14 cellular contexts compared by ENCODE assay signal in the genomic region with DNA sequence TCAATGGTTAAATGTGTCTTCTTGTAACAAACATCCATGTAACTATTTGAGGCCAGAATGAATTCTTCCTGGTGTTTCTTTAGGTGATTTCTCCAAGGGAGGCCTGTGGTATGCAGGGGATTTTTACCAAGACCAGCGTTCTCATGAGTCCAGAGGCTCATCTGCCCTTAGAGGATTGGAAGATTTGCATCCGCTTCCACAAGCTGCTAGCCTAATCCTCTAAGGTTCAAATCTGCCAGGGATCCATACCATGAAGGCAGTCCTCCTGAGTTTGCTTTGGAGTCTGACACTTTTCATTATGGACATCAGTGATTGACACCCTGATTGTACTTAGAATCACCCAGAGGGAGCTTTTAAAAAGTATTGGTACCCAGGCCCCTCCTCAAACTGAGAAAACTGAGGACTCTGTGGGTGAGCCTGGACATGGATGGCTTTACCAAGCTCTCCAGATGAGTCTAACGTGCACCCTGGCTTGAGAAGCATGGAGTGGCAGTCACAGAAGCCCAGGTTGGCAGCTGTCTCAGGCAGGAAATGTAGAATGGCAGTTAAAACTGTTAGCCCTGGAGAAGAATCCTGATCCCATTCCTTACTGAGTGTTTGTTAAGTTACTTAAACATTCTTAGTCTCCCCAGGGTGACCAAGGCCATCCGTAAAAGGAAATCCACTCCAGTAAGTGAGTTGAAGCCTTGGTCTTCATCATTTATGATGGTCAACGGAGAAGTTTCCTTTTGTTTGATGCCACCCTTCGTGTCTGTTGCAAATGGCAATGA.
DNase-seq lines count a peak whose midpoint lies in the region; ATAC-seq and TF ChIP-seq lines count a peak whose summit lies in the region.
"Had no signal": no experiment of that assay in that cellular context is flagged by ENCODE, and none has a peak within 500 bp of the region (broad histone marks: within the 10 kb centered on the region; RNA-seq: fewer than 3 reads in every experiment).

No MANE protein-coding gene starts in this region.

- peaks cover 6 to 18% of the 10 kb centered on the region in 2 donors for H3K36me3 Mint-ChIP-seq in CD14-positive monocyte
- no peaks in the 10 kb centered on the region for H3K36me3 Mint-ChIP-seq in chondrocyte (ENCODE audit: low read depth)
- H3K36me3 Mint-ChIP-seq: CD4-positive, CD25-positive, alpha-beta regulatory T cell; mesothelial cell of epicardium had no signal

- peak overlapping the region; percentile 65 for H3K27ac ChIP-seq in HL-60 (replicated peaks)
- H3K27ac ChIP-seq in prostate gland = peak overlapping the region; percentile 38 to 61
- H3K27ac ChIP-seq: cardiac muscle cell, pancreas had no signal

- no peaks in the 10 kb centered on the region for H3K27me3 ChIP-seq in HL-60 (ENCODE audit: insufficient read depth, poor library complexity, severe bottlenecking)
- H3K27me3 ChIP-seq in prostate gland (replicated peaks; ENCODE audit: insufficient read depth) = no peaks in the 10 kb centered on the region
- H3K27me3 ChIP-seq: cardiac muscle cell, gastrocnemius medialis, pancreas had no signal

- ATAC-seq in HG02973 (IDR thresholded peaks at IDR 0.05; ENCODE audit: unreplicated experiment) (no peak), left colon (no peak), GM18873 (IDR thresholded peaks at IDR 0.05; ENCODE audit: low FRiP score, unreplicated experiment) (no peak)

- intact Hi-C loops in CD14-positive monocyte (cut with micrococcal nuclease) (loop anchor here (2.0 to 10.0 kb wide), 9 partner anchors 48 to 482 kb away; partner anchors contain the start of gene CDC42EP3 (in 1 of the 2)), prostate gland (cut with DNase I) (loop anchor here (5.0 kb wide), 1 partner anchor 432 kb away; no protein-coding TSS in a partner anchor), left colon (cut with DNase I, micrococcal nuclease) (loop anchor here (5.0 to 10.0 kb wide), 3 partner anchors 415 to 432 kb away; no protein-coding TSS in a partner anchor)

- peaks cover 81% of the 10 kb centered on the region for H3K4me1 Mint-ChIP-seq in CD14-positive monocyte
- peaks cover 56% of the 10 kb centered on the region for H3K4me1 Mint-ChIP-seq in chondrocyte (ENCODE audit: low read depth)

- H3K27ac Mint-ChIP-seq in CD14-positive monocyte (peak overlapping the region; percentile 92 to 98 (median 96)), chondrocyte (ENCODE audit: unreplicated experiment) (peak overlapping the region; percentile 73)
- H3K27ac Mint-ChIP-seq: activated naive CD4-positive, alpha-beta T cell treated with anti-CD3 and anti-CD28 coated beads for 36 hours; CD4-positive, CD25-positive, alpha-beta regulatory T cell; mesothelial cell of epicardium had no signal

- TF ChIP-seq POLR2A in prostate gland (IDR thresholded peaks at IDR 0.05) = no peak

- DNase-seq in CD14-positive monocyte (ENCODE audit: low spot score) (no peak), HL-60 (ENCODE audit: low read depth in 1 of 2, low spot score in 1 of 2) (no peak), chondrocyte (ENCODE audit: low spot score) (no peak), prostate gland (ENCODE audit: low spot score) (no peak), left colon (no peak)
- DNase-seq: activated naive CD4-positive, alpha-beta T cell treated with anti-CD3 and anti-CD28 coated beads for 36 hours; CD4-positive, CD25-positive, alpha-beta regulatory T cell; NCI-H2171; pancreas had no signal

- H3K9me3 Mint-ChIP-seq in CD14-positive monocyte = peaks cover 0 to 2% (median 0%) of the 10 kb centered on the region in 7 donors
- H3K9me3 Mint-ChIP-seq in chondrocyte (ENCODE audit: low read depth) = no peaks in the 10 kb centered on the region
- H3K9me3 Mint-ChIP-seq: activated naive CD4-positive, alpha-beta T cell treated with anti-CD3 and anti-CD28 coated beads for 36 hours; CD4-positive, CD25-positive, alpha-beta regulatory T cell; mesothelial cell of epicardium had no signal

- H3K36me3 ChIP-seq in prostate gland = no peaks in the 10 kb centered on the region
- H3K36me3 ChIP-seq: cardiac muscle cell, gastrocnemius medialis, pancreas had no signal

- no peaks in the 10 kb centered on the region for H3K4me1 ChIP-seq in prostate gland (replicated peaks)
- H3K4me1 ChIP-seq: pancreas had no signal

- no peaks in the 10 kb centered on the region for H3K9me3 ChIP-seq in prostate gland
- H3K9me3 ChIP-seq: gastrocnemius medialis, pancreas had no signal

- H3K4me3 Mint-ChIP-seq in CD14-positive monocyte (peak overlapping the region in 1 of 2 donors; percentile 65), chondrocyte (ENCODE audit: unreplicated experiment) (no peak overlapping the region)
- H3K4me3 Mint-ChIP-seq: activated naive CD4-positive, alpha-beta T cell treated with anti-CD3 and anti-CD28 coated beads for 36 hours; CD4-positive, CD25-positive, alpha-beta regulatory T cell; mesothelial cell of epicardium had no signal

- H3K4me3 ChIP-seq in HL-60 (replicated peaks; ENCODE audit: insufficient read depth, low read length) = no peak overlapping the region
- H3K4me3 ChIP-seq in prostate gland = no peak overlapping the region
- H3K4me3 ChIP-seq: cardiac muscle cell, gastrocnemius medialis, pancreas had no signal

- 48% methylated on average over 5 of the region's 6 CpGs for WGBS in prostate gland

- H3K27me3 Mint-ChIP-seq in CD14-positive monocyte (ENCODE audit: low read depth in 3 of 3) = no peaks in the 10 kb centered on the region
- H3K27me3 Mint-ChIP-seq in chondrocyte (ENCODE audit: low read depth) = no peaks in the 10 kb centered on the region
- H3K27me3 Mint-ChIP-seq: CD4-positive, CD25-positive, alpha-beta regulatory T cell had no signal

- no peak for TF ChIP-seq CTCF in CD14-positive monocyte (IDR thresholded peaks at IDR 0.05)
- TF ChIP-seq CTCF in HL-60 (IDR thresholded peaks at IDR 0.05; ENCODE audit: insufficient read depth, low read length) = no peak
- no peak for TF ChIP-seq CTCF in chondrocyte (IDR thresholded peaks at IDR 0.05)
- no peak for TF ChIP-seq CTCF in prostate gland (IDR thresholded peaks at IDR 0.05)
